In the genomic region with DNA sequence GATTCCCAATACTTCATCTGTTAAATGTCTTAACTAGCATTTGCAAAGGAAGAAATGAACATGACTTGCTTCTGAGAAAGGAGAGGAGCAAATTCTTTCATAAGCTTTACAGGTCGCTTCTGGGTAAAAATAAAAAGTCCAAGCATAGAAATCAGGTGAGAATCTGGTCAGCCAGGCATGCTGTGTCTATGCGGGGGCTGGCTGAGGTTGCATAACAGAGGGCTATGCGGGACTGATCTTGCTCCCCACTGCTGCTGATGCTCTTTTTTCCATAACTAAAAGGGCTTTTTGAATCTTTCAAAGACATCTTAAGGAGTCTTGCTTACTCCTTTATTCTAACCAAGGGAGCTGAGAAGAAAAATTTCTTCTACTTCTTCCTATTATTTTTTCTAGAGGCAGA, we compare ENCODE assay signal across 21 cellular contexts.
DNase-seq lines count a peak whose midpoint lies in the region; ATAC-seq, FAIRE-seq and TF ChIP-seq lines count a peak whose summit lies in the region.
"Had no signal": no experiment of that assay in that cellular context is flagged by ENCODE, and none has a peak within 500 bp of the region (broad histone marks: within the 10 kb centered on the region; RNA-seq: fewer than 3 reads in every experiment).

No MANE protein-coding gene starts in this region.

- no peak for FAIRE-seq in H1 (lab: Jason Lieb, UNC)
- FAIRE-seq: A549, GM12892 had no signal

- no peak overlapping the region for H3K23ac ChIP-seq in H1 (ENCODE audit: insufficient read length)

- H3K18ac ChIP-seq in H1 (ENCODE audit: extremely low read depth, low read length), result no peak overlapping the region

- H3K23me2 ChIP-seq in H1 (ENCODE audit: low read depth, low read length), result no peaks in the 10 kb centered on the region

- no peak overlapping the region for H2BK12ac ChIP-seq in H1 (ENCODE audit: low read depth, low read length)

- in situ Hi-C loops in HAP-1 (cut with MboI; ENCODE audit: low sequenced_read_pairs), result no loop called here

- POLR2A ChIA-PET in H1 (lab: Charles Lee; ENCODE audit: partially characterized antibody), result no interaction called here
- POLR2A ChIA-PET in HEK293T (lab: Yijun Ruan, JAX), result no interaction called here

- H3K4me2 ChIP-seq in GM23338 (no peak overlapping the region), H1 (ENCODE audit: insufficient read depth in 1 of 2, low read depth in 2 of 2, low read length in 2 of 2) (no peak overlapping the region), neural progenitor cell (peak overlapping the region; percentile 22)
- H3K4me2 ChIP-seq: A549 had no signal

- no peak overlapping the region for H3K27ac ChIP-seq in GM23338 (ENCODE audit: low read depth)
- H3K27ac ChIP-seq in H1 (ENCODE audit: low read depth, low read length), result no peak overlapping the region
- H3K27ac ChIP-seq in neural progenitor cell, result no peak overlapping the region
- H3K27ac ChIP-seq: A549; BLaER1 treated with 17β-estradiol and CSF1 and Interleukin-3, amounts not matched to agents 10 nM and 100 nM had no signal

- H3K9me3 ChIP-seq in H1 (ENCODE audit: insufficient read depth in 2 of 2, low read depth in 1 of 2, low read length in 1 of 2) (no peaks in the 10 kb centered on the region), neural progenitor cell (ENCODE audit: low read depth) (no peaks in the 10 kb centered on the region), HAP-1 (no peaks in the 10 kb centered on the region)
- H3K9me3 ChIP-seq: A549; BE2C; BLaER1 treated with 17β-estradiol and CSF1 and Interleukin-3, amounts not matched to agents 10 nM and 100 nM had no signal

- H4K20me1 ChIP-seq in GM23338 (replicated peaks; ENCODE audit: insufficient read depth) (no peaks in the 10 kb centered on the region), H1 (replicated peaks in 1 of 2; ENCODE audit: control insufficient read depth in 1 of 2, insufficient read depth in 2 of 2, low read length in 2 of 2) (no peaks in the 10 kb centered on the region), neural progenitor cell (ENCODE audit: low read depth) (no peaks in the 10 kb centered on the region)
- H4K20me1 ChIP-seq: BLaER1 treated with 17β-estradiol and CSF1 and Interleukin-3, amounts not matched to agents 10 nM and 100 nM had no signal

- H3K36me3 ChIP-seq in GM23338 (ENCODE audit: insufficient read depth), result no peaks in the 10 kb centered on the region
- no peaks in the 10 kb centered on the region for H3K36me3 ChIP-seq in H1 (ENCODE audit: control insufficient read depth in 2 of 4, insufficient read depth in 4 of 4, low read length in 3 of 4)
- H3K36me3 ChIP-seq in neural progenitor cell, result no peaks in the 10 kb centered on the region
- no peaks in the 10 kb centered on the region for H3K36me3 ChIP-seq in HAP-1 (replicated peaks)
- H3K36me3 ChIP-seq: BE2C; BLaER1 treated with 17β-estradiol and CSF1 and Interleukin-3, amounts not matched to agents 10 nM and 100 nM had no signal

- H2AFZ ChIP-seq in GM23338 (no peak overlapping the region), H1 (ENCODE audit: low read length) (no peak overlapping the region), neural progenitor cell (replicated peaks) (no peak overlapping the region)

- H3K4me3 ChIP-seq in GM23338, result no peak overlapping the region
- no peak overlapping the region for H3K4me3 ChIP-seq in H1 (ENCODE audit: extremely low read depth in 1 of 4, insufficient read depth in 2 of 4, low read depth in 3 of 4, low read length in 4 of 4)
- H3K4me3 ChIP-seq in neural progenitor cell, result no peak overlapping the region
- H3K4me3 ChIP-seq in HAP-1, result no peak overlapping the region
- H3K4me3 ChIP-seq: A549; BLaER1 treated with 17β-estradiol and CSF1 and Interleukin-3, amounts not matched to agents 10 nM and 100 nM had no signal

- ATAC-seq in GM23338, result peak; percentile 62
- ATAC-seq: A549 had no signal

- no peak overlapping the region for H3K27ac Mint-ChIP-seq in GM23338
- H3K27ac Mint-ChIP-seq in neural progenitor cell, result no peak overlapping the region
- H3K27ac Mint-ChIP-seq: CD4-positive, alpha-beta T cell; CD8-positive, alpha-beta memory T cell; H9 had no signal

- H4K5ac ChIP-seq in H1 (ENCODE audit: insufficient read length, low read depth, low read length), result no peak overlapping the region

- no peak overlapping the region for H3K4ac ChIP-seq in H1 (replicated peaks; ENCODE audit: insufficient read length, low read depth, low read length)

- DNase-seq in GM23338 (ENCODE audit: low spot score), result no peak
- no peak for DNase-seq in H1 (ENCODE audit: low read depth in 1 of 2, low spot score in 2 of 2)
- DNase-seq in neural progenitor cell (ENCODE audit: low spot score), result no peak
- DNase-seq in HEK293T (ENCODE audit: extremely low spot score), result no peak
- DNase-seq in NCI-H748 treated with DMSO at 0.1 percent for 48 hours (lab: John Stamatoyannopoulos, UW), result no peak
- DNase-seq in HAP-1 (ENCODE audit: low spot score in 2 of 2), result no peak
- DNase-seq: 8988T; ACHN; AML-193; BE2C; Calu3; CD4-positive, alpha-beta T cell; CD8-positive, alpha-beta memory T cell; DMS53; DMS79 treated with DMSO at 0.1 percent for 48 hours; GF-D8; H9 had no signal

- H2BK5ac ChIP-seq in H1 (ENCODE audit: low read depth, low read length), result no peak overlapping the region

- no peak for TF ChIP-seq POLR2A in H1 (IDR thresholded peaks at IDR 0.05; ENCODE audit: control extremely low read depth in 1 of 2, low read depth in 2 of 2, low read length in 2 of 2)

- CTCF ChIA-PET in H1 (lab: Charles Lee; ENCODE audit: partially characterized antibody), result interaction anchor here (0.6 to 1.9 kb wide), 4 partner anchors 9 to 66 kb away, joined by 3 to 6 read pairs (median 4); no protein-coding TSS in a partner anchor
- CTCF ChIA-PET in HEK293T (lab: Yijun Ruan, JAX), result no interaction called here

- WGBS in H1 (ENCODE audit: extremely low coverage in 1 of 2, insufficient coverage in 1 of 2, insufficient read length in 1 of 2, insufficient replicate concordance in 2 of 2, low coverage in 1 of 2, low lambda C conversion rate in 2 of 2, missing lambda C conversion rate in 1 of 2), 2 experiments, result 53% methylated on average over 3 of the region's 3 CpGs; no CpG with 5 or more reads in 1 of the 2 experiments

- H3K79me2 ChIP-seq in GM23338 (replicated peaks; ENCODE audit: insufficient read depth) (no peaks in the 10 kb centered on the region), H1 (ENCODE audit: control insufficient read depth in 1 of 2, insufficient read depth in 2 of 2, low read length in 2 of 2) (no peaks in the 10 kb centered on the region), neural progenitor cell (ENCODE audit: low read depth) (no peaks in the 10 kb centered on the region)

- no peak overlapping the region for H3K56ac ChIP-seq in H1 (replicated peaks; ENCODE audit: insufficient read length, low read depth, low read length)

- H3F3A ChIP-seq in GM23338 (replicated peaks; ENCODE audit: low read depth), result no peaks in the 10 kb centered on the region
- H3F3A ChIP-seq in neural progenitor cell (ENCODE audit: low read depth), result peaks cover 11% of the 10 kb centered on the region

- H3K27me3 Mint-ChIP-seq in GM23338 (ENCODE audit: insufficient read depth, low read depth, poor library complexity) (peaks cover 2% of the 10 kb centered on the region), neural progenitor cell (ENCODE audit: insufficient read depth, low read depth) (peaks cover 33% of the 10 kb centered on the region)

- no peaks in the 10 kb centered on the region for H3K9me2 ChIP-seq in GM23338 (ENCODE audit: insufficient read depth)

- no peaks in the 10 kb centered on the region for H3K9me3 Mint-ChIP-seq in GM23338
- H3K9me3 Mint-ChIP-seq in neural progenitor cell, result no peaks in the 10 kb centered on the region
- H3K9me3 Mint-ChIP-seq: CD4-positive, alpha-beta T cell; CD8-positive, alpha-beta memory T cell; H9 had no signal

- no peak for TF ChIP-seq CTCF in GM23338 (conservative IDR thresholded peaks at IDR 0.05; ENCODE audit: low read depth in 2 of 2)
- TF ChIP-seq CTCF in H1 (IDR thresholded peaks at IDR 0.05; ENCODE audit: control extremely low read depth in 1 of 3, insufficient read depth in 1 of 3, low read depth in 1 of 3, low read length in 3 of 3), result no peak
- TF ChIP-seq CTCF in neural progenitor cell (IDR thresholded peaks at IDR 0.05), result no peak

- H4K91ac ChIP-seq in H1 (replicated peaks; ENCODE audit: insufficient read length, low read length), result no peak overlapping the region

- H4K8ac ChIP-seq in H1 (ENCODE audit: extremely low read depth, insufficient read depth, low read length), result no peak overlapping the region

- H2BK15ac ChIP-seq in H1 (ENCODE audit: low read length), result no peak overlapping the region

- H3K9ac ChIP-seq in H1 (replicated peaks in 1 of 4; ENCODE audit: extremely low read depth in 1 of 4, low read depth in 3 of 4, low read length in 3 of 4) (no peak overlapping the region), neural progenitor cell (no peak overlapping the region)
- H3K9ac ChIP-seq: BLaER1 treated with 17β-estradiol and CSF1 and Interleukin-3, amounts not matched to agents 10 nM and 100 nM had no signal

- TF ChIP-seq EP300 in H1 (IDR thresholded peaks at IDR 0.05; ENCODE audit: borderline replicate concordance in 1 of 2, low read depth in 2 of 2, low read length in 2 of 2), result no peak

- H2BK20ac ChIP-seq in H1 (ENCODE audit: low read length), result no peak overlapping the region

- H2AK5ac ChIP-seq in H1 (ENCODE audit: low read depth, low read length), result no peak overlapping the region

- TF ChIP-seq RAD21 in H1 (IDR thresholded peaks at IDR 0.05 in 1 of 2, conservative IDR thresholded peaks at IDR 0.05 in 1 of 2; ENCODE audit: low read depth in 2 of 2, low read length in 2 of 2), result no peak

- no peak overlapping the region for H3K14ac ChIP-seq in H1 (ENCODE audit: insufficient read length)

- H3K36me3 Mint-ChIP-seq in GM23338 (ENCODE audit: low read depth), result no peaks in the 10 kb centered on the region
- H3K36me3 Mint-ChIP-seq in neural progenitor cell, result no peaks in the 10 kb centered on the region
- H3K36me3 Mint-ChIP-seq: CD14-positive monocyte; CD8-positive, alpha-beta memory T cell had no signal

- no peaks in the 10 kb centered on the region for H3K27me3 ChIP-seq in GM23338 (ENCODE audit: insufficient read depth)
- no peaks in the 10 kb centered on the region for H3K27me3 ChIP-seq in H1 (replicated peaks in 1 of 4; ENCODE audit: control insufficient read depth in 3 of 4, extremely low read depth in 1 of 4, insufficient read depth in 3 of 4, low read length in 3 of 4)
- peaks cover 8% of the 10 kb centered on the region for H3K27me3 ChIP-seq in neural progenitor cell
- H3K27me3 ChIP-seq in HAP-1 (ENCODE audit: low read depth), result 0 out of 2 replicates have a peak, but pooled peaks cover 2% of the 10 kb centered on the region
- H3K27me3 ChIP-seq: BE2C; BLaER1 treated with 17β-estradiol and CSF1 and Interleukin-3, amounts not matched to agents 10 nM and 100 nM had no signal

- no peaks in the 10 kb centered on the region for H3K79me1 ChIP-seq in H1 (ENCODE audit: low read depth, low read length)

- H2BK120ac ChIP-seq in H1 (replicated peaks; ENCODE audit: low read depth, low read length), result no peak overlapping the region

- H3K4me1 Mint-ChIP-seq in GM23338, result peaks cover 24% of the 10 kb centered on the region
- peaks cover 62% of the 10 kb centered on the region for H3K4me1 Mint-ChIP-seq in neural progenitor cell
- H3K4me1 Mint-ChIP-seq: CD14-positive monocyte; CD8-positive, alpha-beta memory T cell had no signal

- H3K4me1 ChIP-seq in GM23338 (ENCODE audit: insufficient read depth) (peaks cover 10% of the 10 kb centered on the region; the same call in 1 of the 2 replicates), H1 (replicated peaks in 1 of 4; ENCODE audit: control insufficient read depth in 3 of 4, insufficient read depth in 4 of 4, low read length in 3 of 4) (peaks cover 0 to 6% (median 5%) of the 10 kb centered on the region in 4 experiments; a peak in 3 of 7 replicates), neural progenitor cell (peaks cover 41% of the 10 kb centered on the region), HAP-1 (peaks cover 8% of the 10 kb centered on the region)
- H3K4me1 ChIP-seq: A549 had no signal

- H3K4me3 Mint-ChIP-seq in GM23338 (no peak overlapping the region), neural progenitor cell (no peak overlapping the region)
- H3K4me3 Mint-ChIP-seq: CD14-positive monocyte; CD4-positive, alpha-beta T cell; CD8-positive, alpha-beta memory T cell; H9 had no signal
